Comparison of ENCODE assay signal across 1 cellular context in genomic region chr22:41028841-41029240, GRCh38.
TF ChIP-seq lines count a peak whose summit lies in the region.

No MANE protein-coding gene starts in this region.

TF ChIP-seq in HepG2, 621 proteins besides CTCF, POLR2A, EP300 and RAD21 (continued from another document):
- no peak for TF ChIP-seq HBP1 (CRISPR knock-in tag; IDR thresholded peaks at IDR 0.05; ENCODE audit: low read depth)
- 0 out of 2 replicates have a peak, but pooled peaks have one; percentile 23 for TF ChIP-seq TFAP4 (IDR thresholded peaks at IDR 0.05; ENCODE audit: borderline replicate concordance, low read depth)
- TF ChIP-seq ZNF143 (CRISPR knock-in tag; IDR thresholded peaks at IDR 0.05): no peak
- TF ChIP-seq NFRKB (IDR thresholded peaks at IDR 0.05): no peak
- no peak for TF ChIP-seq PAWR (CRISPR knock-in tag; IDR thresholded peaks at IDR 0.05; ENCODE audit: borderline replicate concordance)
- no peak for TF ChIP-seq ZBTB1 (CRISPR knock-in tag; IDR thresholded peaks at IDR 0.05; ENCODE audit: borderline replicate concordance)
- no peak for TF ChIP-seq POLR2G (IDR thresholded peaks at IDR 0.05; ENCODE audit: low read depth, low read length)
- no peak for TF ChIP-seq HDAC1 (CRISPR knock-in tag; IDR thresholded peaks at IDR 0.05)
- no peak for TF ChIP-seq BORCS8-MEF2B (CRISPR knock-in tag; IDR thresholded peaks at IDR 0.05)
- TF ChIP-seq ATF3 (CRISPR knock-in tag; IDR thresholded peaks at IDR 0.05): peak; percentile 41; the same call in 1 of the 2 replicates
- no peak for TF ChIP-seq ZNF180 (CRISPR knock-in tag; IDR thresholded peaks at IDR 0.05; ENCODE audit: borderline replicate concordance, low read depth)
- TF ChIP-seq THAP9 (CRISPR knock-in tag; IDR thresholded peaks at IDR 0.05; ENCODE audit: borderline replicate concordance): no peak
- TF ChIP-seq ZKSCAN8 (CRISPR knock-in tag; IDR thresholded peaks at IDR 0.05; ENCODE audit: borderline replicate concordance): no peak
- no peak for TF ChIP-seq ZNF333 (CRISPR knock-in tag; IDR thresholded peaks at IDR 0.05; ENCODE audit: borderline replicate concordance)
